In the genomic region with DNA sequence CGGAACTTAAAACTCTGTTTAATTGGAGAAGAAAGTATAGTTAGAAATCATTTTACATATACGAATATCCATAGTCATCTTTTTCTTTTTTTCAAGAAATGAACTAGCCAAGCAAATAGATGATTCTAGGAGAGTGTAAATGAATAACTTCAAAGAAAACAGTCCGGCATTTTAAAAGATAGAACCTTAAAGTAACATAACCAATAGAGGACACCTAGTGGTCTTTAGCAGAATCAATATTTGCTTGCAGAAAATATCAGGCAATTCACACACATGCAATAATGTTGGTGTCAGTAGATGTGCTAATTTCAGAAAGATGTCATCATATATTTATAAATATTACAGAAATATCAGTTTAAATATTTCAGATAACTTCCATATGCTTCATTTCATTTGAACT, we compare ENCODE assay signal across 11 cellular contexts. TPM values are rescaled to one million over a fixed set of nuclear protein-coding genes. Genes with fewer than 3 reads are reported as not detected.
A peak's percentile ranks its signal among the peaks of the same experiment; 100 is the strongest.
DNase-seq lines count a peak whose midpoint lies in the region; ATAC-seq and TF ChIP-seq lines count a peak whose summit lies in the region.
"Had no signal": no experiment of that assay in that cellular context is flagged by ENCODE, and none has a peak within 500 bp of the region (broad histone marks: within the 10 kb centered on the region; RNA-seq: fewer than 3 reads in every experiment).

No MANE protein-coding gene starts in this region.

- CTCF ChIA-PET in SK-N-SH (lab: Yijun Ruan, JAX) (no interaction called here), WTC11 (lab: Charles Lee) (no interaction called here)
- CTCF ChIA-PET in activated CD4-positive, alpha-beta T cell treated with anti-CD3 and anti-CD28 coated beads, Interleukin-2, amount 10 ng/mL, durations not matched to agents 7 days and 5 days (lab: Charles Lee) = no interaction called here

- no peak overlapping the region for H3K4me3 ChIP-seq in SK-N-SH (ENCODE audit: low read depth in 2 of 2, low read length in 1 of 2)

- no peak overlapping the region for H3K27ac ChIP-seq in SK-N-SH (ENCODE audit: low read depth in 2 of 2, low read length in 1 of 2)

- TF ChIP-seq CTCF in SK-N-SH (IDR thresholded peaks at IDR 0.05) (peak; percentile 56), WTC11 (IDR thresholded peaks at IDR 0.05) (0 out of 2 replicates have a peak, but pooled peaks have one; percentile 18)

- H3K4me1 ChIP-seq in SK-N-SH (ENCODE audit: control insufficient read depth in 1 of 2, insufficient read depth in 2 of 2, low read depth in 1 of 2, low read length in 1 of 2) = no peaks in the 10 kb centered on the region

- no peaks in the 10 kb centered on the region for H3K36me3 ChIP-seq in SK-N-SH (replicated peaks in 1 of 2; ENCODE audit: control insufficient read depth in 1 of 2, insufficient read depth in 2 of 2, low read length in 1 of 2)

- no peak overlapping the region for H3K9ac ChIP-seq in SK-N-SH

- ATAC-seq in SK-N-SH treated with all-trans-retinoic acid at 6 μM for 48 hours (no peak), WTC11 (no peak)
- no peak for ATAC-seq in activated CD4-positive, CD25-positive, alpha-beta regulatory T cell treated with anti-CD3 and anti-CD28 coated beads, Interleukin-2, amount 50 U/mL, for 24 hours

- 15% methylated on average over 3 of the region's 3 CpGs for WGBS in SK-N-SH (ENCODE audit: low lambda C conversion rate)

- POLR2A ChIA-PET in SK-N-SH (lab: Yijun Ruan, JAX) = no interaction called here
- POLR2A ChIA-PET in WTC11 (lab: Charles Lee) = no interaction called here
- POLR2A ChIA-PET in activated CD4-positive, alpha-beta T cell treated with anti-CD3 and anti-CD28 coated beads, Interleukin-2, amount 10 ng/mL, durations not matched to agents 7 days and 5 days (lab: Charles Lee) = no interaction called here

- no peak overlapping the region for H2AFZ ChIP-seq in SK-N-SH (ENCODE audit: low read depth)

- peak; percentile 1 for DNase-seq in SK-N-SH
- peak; percentile 1 for DNase-seq in M059J (ENCODE audit: low read depth)
- no peak for DNase-seq in WTC11 (ENCODE audit: low spot score)
- DNase-seq in renal cortical epithelial cell (ENCODE audit: low read depth) = peak; percentile 15
- DNase-seq in head of caudate nucleus = no peak
- no peak for DNase-seq in activated CD4-positive, alpha-beta T cell treated with anti-CD3 and anti-CD28 coated beads, Interleukin-2, amount 10 ng/mL, durations not matched to agents 7 days and 5 days
- DNase-seq: MV-4-11 had no signal

- no peak overlapping the region for H3K4me2 ChIP-seq in SK-N-SH

- no peaks in the 10 kb centered on the region for H3K9me3 ChIP-seq in SK-N-SH

- no peaks in the 10 kb centered on the region for H3K79me2 ChIP-seq in SK-N-SH (ENCODE audit: insufficient read depth)

- no peaks in the 10 kb centered on the region for H3K9me2 ChIP-seq in SK-N-SH

- H3F3A ChIP-seq in SK-N-SH (replicated peaks; ENCODE audit: insufficient read depth) = no peaks in the 10 kb centered on the region

- H3K27me3 ChIP-seq in SK-N-SH (ENCODE audit: insufficient read depth) = no peaks in the 10 kb centered on the region

- no peaks in the 10 kb centered on the region for H3K4me1 Mint-ChIP-seq in WTC11
- H3K4me1 Mint-ChIP-seq in activated CD4-positive, alpha-beta T cell treated with anti-CD3 and anti-CD28 coated beads, Interleukin-2, amount 10 ng/mL, durations not matched to agents 7 days and 5 days = no peaks in the 10 kb centered on the region
- H3K4me1 Mint-ChIP-seq: central memory CD8-positive, alpha-beta T cell had no signal

- no peak overlapping the region for H3K4me3 Mint-ChIP-seq in WTC11
- H3K4me3 Mint-ChIP-seq in activated CD4-positive, alpha-beta T cell treated with anti-CD3 and anti-CD28 coated beads, Interleukin-2, amount 10 ng/mL, durations not matched to agents 7 days and 5 days = no peak overlapping the region
- H3K4me3 Mint-ChIP-seq: central memory CD8-positive, alpha-beta T cell had no signal

- no peaks in the 10 kb centered on the region for H3K9me3 Mint-ChIP-seq in WTC11
- H3K9me3 Mint-ChIP-seq in activated CD4-positive, alpha-beta T cell treated with anti-CD3 and anti-CD28 coated beads, Interleukin-2, amount 10 ng/mL, durations not matched to agents 7 days and 5 days = peaks cover 2% of the 10 kb centered on the region

- H4K20me1 ChIP-seq in SK-N-SH (ENCODE audit: insufficient read depth) = no peaks in the 10 kb centered on the region

- TF ChIP-seq RAD21 in SK-N-SH (IDR thresholded peaks at IDR 0.05; ENCODE audit: low read length) = peak; percentile 28; the same call in 1 of the 2 replicates

- H3K36me3 Mint-ChIP-seq in WTC11 = no peaks in the 10 kb centered on the region
- H3K36me3 Mint-ChIP-seq in activated CD4-positive, alpha-beta T cell treated with anti-CD3 and anti-CD28 coated beads, Interleukin-2, amount 10 ng/mL, durations not matched to agents 7 days and 5 days (ENCODE audit: low read depth) = no peaks in the 10 kb centered on the region

- TF ChIP-seq EP300 in SK-N-SH (IDR thresholded peaks at IDR 0.05; ENCODE audit: borderline replicate concordance in 1 of 2, low read depth in 1 of 2, low read length in 1 of 2) = no peak

- no peak overlapping the region for H3K27ac Mint-ChIP-seq in WTC11
- H3K27ac Mint-ChIP-seq in activated CD4-positive, alpha-beta T cell treated with anti-CD3 and anti-CD28 coated beads, Interleukin-2, amount 10 ng/mL, durations not matched to agents 7 days and 5 days = no peak overlapping the region

- intact Hi-C loops in head of caudate nucleus (cut with DNase I) = no loop called here

- no peaks in the 10 kb centered on the region for H3K27me3 Mint-ChIP-seq in WTC11 (ENCODE audit: low read depth)
- no peaks in the 10 kb centered on the region for H3K27me3 Mint-ChIP-seq in activated CD4-positive, alpha-beta T cell treated with anti-CD3 and anti-CD28 coated beads, Interleukin-2, amount 10 ng/mL, durations not matched to agents 7 days and 5 days
- H3K27me3 Mint-ChIP-seq: central memory CD8-positive, alpha-beta T cell had no signal

TF ChIP-seq in SK-N-SH, 30 proteins besides CTCF, POLR2A, EP300 and RAD21:
- TF ChIP-seq POLR2AphosphoS5 (IDR thresholded peaks at IDR 0.05; ENCODE audit: low read depth, low read length) (no peak), FOXJ3 (CRISPR knock-in tag; IDR thresholded peaks at IDR 0.05) (no peak), YY1 (IDR thresholded peaks at IDR 0.05; ENCODE audit: low read depth) (no peak)
TF ChIP-seq in SK-N-SH: peak in this region for 0.

TF ChIP-seq in SK-N-SH treated with all-trans-retinoic acid at 6 μM for 48 hours, 23 proteins besides CTCF, POLR2A, EP300 and RAD21 (continues in another document):
- no peak for TF ChIP-seq TOX (CRISPR knock-in tag; IDR thresholded peaks at IDR 0.05; ENCODE audit: borderline replicate concordance)
- no peak for TF ChIP-seq ZNF70 (CRISPR knock-in tag; IDR thresholded peaks at IDR 0.05)
- TF ChIP-seq ZNF8 (CRISPR knock-in tag; IDR thresholded peaks at IDR 0.05) = no peak
- TF ChIP-seq RARB (CRISPR knock-in tag; IDR thresholded peaks at IDR 0.05) = no peak

TF ChIP-seq in WTC11, 78 proteins besides CTCF, POLR2A, EP300 and RAD21 (continues in another document):
- no peak for TF ChIP-seq KAT7 (CRISPR knock-in tag; IDR thresholded peaks at IDR 0.05; ENCODE audit: borderline replicate concordance)
- TF ChIP-seq, protein P1, sequence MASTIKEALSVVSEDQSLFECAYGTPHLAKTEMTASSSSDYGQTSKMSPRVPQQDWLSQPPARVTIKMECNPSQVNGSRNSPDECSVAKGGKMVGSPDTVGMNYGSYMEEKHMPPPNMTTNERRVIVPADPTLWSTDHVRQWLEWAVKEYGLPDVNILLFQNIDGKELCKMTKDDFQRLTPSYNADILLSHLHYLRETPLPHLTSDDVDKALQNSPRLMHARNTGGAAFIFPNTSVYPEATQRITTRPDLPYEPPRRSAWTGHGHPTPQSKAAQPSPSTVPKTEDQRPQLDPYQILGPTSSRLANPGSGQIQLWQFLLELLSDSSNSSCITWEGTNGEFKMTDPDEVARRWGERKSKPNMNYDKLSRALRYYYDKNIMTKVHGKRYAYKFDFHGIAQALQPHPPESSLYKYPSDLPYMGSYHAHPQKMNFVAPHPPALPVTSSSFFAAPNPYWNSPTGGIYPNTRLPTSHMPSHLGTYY (CRISPR knock-in tag; IDR thresholded peaks at IDR 0.05) = no peak
- TF ChIP-seq, protein P2, sequence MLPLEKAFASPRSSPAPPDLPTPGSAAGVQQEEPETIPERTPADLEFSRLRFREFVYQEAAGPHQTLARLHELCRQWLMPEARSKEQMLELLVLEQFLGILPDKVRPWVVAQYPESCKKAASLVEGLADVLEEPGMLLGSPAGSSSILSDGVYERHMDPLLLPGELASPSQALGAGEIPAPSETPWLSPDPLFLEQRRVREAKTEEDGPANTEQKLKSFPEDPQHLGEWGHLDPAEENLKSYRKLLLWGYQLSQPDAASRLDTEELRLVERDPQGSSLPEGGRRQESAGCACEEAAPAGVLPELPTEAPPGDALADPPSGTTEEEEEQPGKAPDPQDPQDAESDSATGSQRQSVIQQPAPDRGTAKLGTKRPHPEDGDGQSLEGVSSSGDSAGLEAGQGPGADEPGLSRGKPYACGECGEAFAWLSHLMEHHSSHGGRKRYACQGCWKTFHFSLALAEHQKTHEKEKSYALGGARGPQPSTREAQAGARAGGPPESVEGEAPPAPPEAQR (CRISPR knock-in tag; IDR thresholded peaks at IDR 0.05) = no peak

RNA-seq across cellular contexts. Expression of a gene that starts 57.1 kb away (rescaled TPM):
- polyA plus RNA-seq in SK-N-SH (2012; rRNA removed) = not detected in 2 replicates
- polyA plus RNA-seq in SK-N-SH (2012; cell fraction: cytosol; rRNA removed) = under 0.01 TPM in 1 of 2 replicates, not detected in the other
- not detected in 2 replicates for polyA plus RNA-seq in SK-N-SH (2012; cell fraction: nucleus; rRNA removed)
- total RNA-seq in M059J (2014; rRNA removed; shearing (Covaris generic)) = not detected in 2 replicates
- total RNA-seq in WTC11 (2021) (2.0 to 6.9 TPM (median 2.2 TPM) in 3 replicates), renal cortical epithelial cell (under 0.01 TPM in 1 of 2 replicates, not detected in the other)
- not detected for total RNA-seq in activated CD4-positive, alpha-beta T cell treated with anti-CD3 and anti-CD28 coated beads, Interleukin-2, amount 10 ng/mL, durations not matched to agents 7 days and 5 days
- polyA plus RNA-seq: BJ had no signal

Comparison
In these comparisons a context has a peak if more than half of its experiments do, and no peak if none do; other contexts are left out.
1. DNase-seq: peak in SK-N-SH (single experiment), M059J (single experiment) and renal cortical epithelial cell (single experiment); none in WTC11 (single experiment), head of caudate nucleus (0 of 42) and activated CD4-positive, alpha-beta T cell treated with anti-CD3 and anti-CD28 coated beads, Interleukin-2, amount 10 ng/mL, durations not matched to agents 7 days and 5 days (single experiment).